Comparison of ENCODE assay signal across 15 cellular contexts in genomic region chr6:11430036-11430435, GRCh38.
DNase-seq lines count a peak whose midpoint lies in the region; ATAC-seq, FAIRE-seq and TF ChIP-seq lines count a peak whose summit lies in the region.
"Had no signal": no experiment of that assay in that cellular context is flagged by ENCODE, and none has a peak within 500 bp of the region (broad histone marks: within the 10 kb centered on the region; RNA-seq: fewer than 3 reads in every experiment).

No MANE protein-coding gene starts in this region.

- RAD21 ChIA-PET in GM12878 (lab: Charles Lee; ENCODE audit: unreplicated experiment): interaction anchor here (0.8 to 7.3 kb wide), 11 partner anchors 13 to 154 kb away, joined by 3 to 82 read pairs (median 11); no protein-coding TSS in a partner anchor

- H3K4me3 ChIP-seq in GM12878: no peak overlapping the region
- no peak overlapping the region for H3K4me3 ChIP-seq in mesenchymal stem cell (ENCODE audit: insufficient read depth in 1 of 2, low read depth in 1 of 2, low read length in 2 of 2)
- H3K4me3 ChIP-seq in upper lobe of left lung: no peak overlapping the region

- in situ Hi-C loops in GM12878 (cut with MboI): no loop called here

- no peak for TF ChIP-seq CTCF in GM12878 (IDR thresholded peaks at IDR 0.05 in 2 of 3, conservative IDR thresholded peaks at IDR 0.05 in 1 of 3; ENCODE audit: control insufficient read depth in 2 of 3, extremely low read depth in 1 of 3, insufficient read depth in 1 of 3, low read depth in 3 of 3, low read length in 3 of 3)
- no peak for TF ChIP-seq CTCF in upper lobe of left lung (IDR thresholded peaks at IDR 0.05)

- H3K18ac ChIP-seq in mesenchymal stem cell (ENCODE audit: low read depth in 1 of 2, low read length in 2 of 2): peak overlapping the region; percentile 79 to 86

- TF ChIP-seq POLR2A in GM12878 (IDR thresholded peaks at IDR 0.05; ENCODE audit: low read depth, low read length): no peak
- TF ChIP-seq POLR2A in upper lobe of left lung (IDR thresholded peaks at IDR 0.05): no peak

- H3K27me3 ChIP-seq in GM12878 (replicated peaks in 1 of 2; ENCODE audit: control insufficient read depth in 2 of 2, insufficient read depth in 2 of 2, low read length in 1 of 2) (no peaks in the 10 kb centered on the region), mesenchymal stem cell (ENCODE audit: control insufficient read depth in 1 of 2, insufficient read depth in 1 of 2, low read length in 2 of 2) (no peaks in the 10 kb centered on the region), upper lobe of left lung (no peaks in the 10 kb centered on the region)

- H2BK5ac ChIP-seq in mesenchymal stem cell (ENCODE audit: low read depth, low read length, poor library complexity, severe bottlenecking): no peak overlapping the region

- no peak for TF ChIP-seq RAD21 in Ishikawa (IDR thresholded peaks at IDR 0.05; ENCODE audit: low read depth)
- no peak for TF ChIP-seq RAD21 in GM12878 (IDR thresholded peaks at IDR 0.05; ENCODE audit: insufficient read depth, low read depth, low read length)

- H3K79me2 ChIP-seq in GM12878 (ENCODE audit: control insufficient read depth, insufficient read depth, low read length): no peaks in the 10 kb centered on the region

- no peak overlapping the region for H3K23ac ChIP-seq in mesenchymal stem cell (ENCODE audit: low read length in 2 of 2)

- H4K20me1 ChIP-seq in GM12878 (ENCODE audit: control insufficient read depth, insufficient read depth): no peaks in the 10 kb centered on the region

- DNase-seq in GM12878 (ENCODE audit: low read depth, low spot score): no peak
- DNase-seq in mesenchymal stem cell: no peak
- no peak for DNase-seq in upper lobe of left lung
- no peak for DNase-seq in effector CD4-positive, alpha-beta T cell
- DNase-seq in NOMO-1 treated with DMSO at 0.1 percent for 48 hours (lab: John Stamatoyannopoulos, UW; ENCODE audit: unreplicated experiment): no peak
- DNase-seq: activated gamma-delta T cell; CD4-positive, alpha-beta memory T cell; effector memory CD8-positive, alpha-beta T cell; glutamatergic neuron; NCI-H1105; NCI-H226; WERI-Rb-1 had no signal

- 91% methylated on average over 9 of the region's 9 CpGs for WGBS in GM12878 (ENCODE audit: insufficient coverage, insufficient replicate concordance, low lambda C conversion rate, missing lambda C conversion rate)
- 95% methylated on average over 8 of the region's 9 CpGs for WGBS in mesenchymal stem cell
- 67 to 83% methylated on average over 9 of the region's 9 CpGs for WGBS in upper lobe of left lung, 2 donors

- H4K8ac ChIP-seq in mesenchymal stem cell (ENCODE audit: low read length): peak overlapping the region; percentile 69

- H3K4me2 ChIP-seq in GM12878 (ENCODE audit: control insufficient read depth, insufficient read depth) (no peak overlapping the region), mesenchymal stem cell (ENCODE audit: low read length, poor library complexity, severe bottlenecking) (no peak overlapping the region)

- no peaks in the 10 kb centered on the region for H3K36me3 ChIP-seq in GM12878 (ENCODE audit: control insufficient read depth in 2 of 2, insufficient read depth in 2 of 2, low read length in 1 of 2)
- peaks cover 0 to 6% of the 10 kb centered on the region in 2 experiments for H3K36me3 ChIP-seq in mesenchymal stem cell (ENCODE audit: control insufficient read depth in 1 of 2, insufficient read depth in 2 of 2, low read depth in 1 of 2, low read length in 2 of 2)
- H3K36me3 ChIP-seq in upper lobe of left lung: no peaks in the 10 kb centered on the region
- H3K36me3 ChIP-seq: WERI-Rb-1 had no signal

- H3K9me3 ChIP-seq in GM12878 (replicated peaks; ENCODE audit: control insufficient read depth, insufficient read depth, low read length) (no peaks in the 10 kb centered on the region; the same call in 2 of the 3 replicates), mesenchymal stem cell (ENCODE audit: control insufficient read depth, low read length) (no peaks in the 10 kb centered on the region), upper lobe of left lung (no peaks in the 10 kb centered on the region)

- TF ChIP-seq EP300 in Ishikawa (IDR thresholded peaks at IDR 0.05; ENCODE audit: borderline replicate concordance) (peak; percentile 35; the same call in 1 of the 2 replicates), GM12878 (IDR thresholded peaks at IDR 0.05; ENCODE audit: borderline replicate concordance in 1 of 2, control insufficient read depth in 1 of 2, low read depth in 2 of 2, low read length in 2 of 2) (no peak), upper lobe of left lung (IDR thresholded peaks at IDR 0.05) (no peak)

- POLR2A ChIA-PET in GM12878 (lab: Charles Lee): interaction anchor here (1.0 to 2.5 kb wide), 5 partner anchors 8 to 65 kb away, joined by 4 to 7 read pairs (median 6); no protein-coding TSS in a partner anchor

- H3K79me1 ChIP-seq in mesenchymal stem cell (replicated peaks; ENCODE audit: low read length, poor library complexity, severe bottlenecking): no peaks in the 10 kb centered on the region

- H3K4me1 ChIP-seq in GM12878 (ENCODE audit: control insufficient read depth, insufficient read depth, low read length) (peaks cover 33% of the 10 kb centered on the region), mesenchymal stem cell (ENCODE audit: control insufficient read depth, insufficient read depth, low read depth, low read length) (peaks cover 24% of the 10 kb centered on the region), upper lobe of left lung (peaks cover 84 to 98% (median 89%) of the 10 kb centered on the region in 4 donors)

- no peak overlapping the region for H3K9ac ChIP-seq in GM12878 (ENCODE audit: control insufficient read depth, insufficient read depth, low read length)
- H3K9ac ChIP-seq in mesenchymal stem cell (ENCODE audit: low read length): no peak overlapping the region

- peak overlapping the region in 1 of 2 experiments; percentile 68 for H3K14ac ChIP-seq in mesenchymal stem cell (ENCODE audit: low read length in 2 of 2)

- intact Hi-C loops in GM12878 (cut with micrococcal nuclease; ENCODE audit: unreplicated experiment): no loop called here

- FAIRE-seq in GM12878 (lab: Jason Lieb, UNC): no peak
- FAIRE-seq: islet of Langerhans had no signal

- SMC1A ChIA-PET in GM12878 (lab: Charles Lee; ENCODE audit: uncharacterized antibody, unreplicated experiment): interaction anchor here (1.0 to 17.4 kb wide), 17 partner anchors 9 to 66 kb away, joined by 4 to 190 read pairs (median 10); no protein-coding TSS in a partner anchor

- ATAC-seq in GM12878: peak; percentile 9
- ATAC-seq in upper lobe of left lung (ENCODE audit: low FRiP score in 2 of 2): no peak
- ATAC-seq in GM18867 (IDR thresholded peaks at IDR 0.05; ENCODE audit: unreplicated experiment): no peak
- ATAC-seq: effector memory CD8-positive, alpha-beta T cell had no signal

- no TSS peak for BruUV-seq in GM12878 (replicated peaks; lab: Mats Ljungman, UMichigan)

- H4K91ac ChIP-seq in mesenchymal stem cell (ENCODE audit: low read length): peak overlapping the region; percentile 81

- no peak overlapping the region for H2BK15ac ChIP-seq in mesenchymal stem cell (ENCODE audit: low read depth, poor library complexity, severe bottlenecking)

- H3K4ac ChIP-seq in mesenchymal stem cell (ENCODE audit: low read depth in 1 of 2, low read length in 2 of 2): no peak overlapping the region

- CTCF ChIA-PET in GM12878 (lab: Yijun Ruan, JAX): interaction anchor here (1.5 to 2.7 kb wide), 4 partner anchors 9 to 107 kb away, joined by 4 to 9 read pairs (median 8); no protein-coding TSS in a partner anchor

- peak overlapping the region; percentile 40 to 98 for H2BK12ac ChIP-seq in mesenchymal stem cell (ENCODE audit: low read length in 2 of 2)

- H2BK120ac ChIP-seq in mesenchymal stem cell (ENCODE audit: low read depth, low read length): no peak overlapping the region

- H2AFZ ChIP-seq in GM12878 (ENCODE audit: control insufficient read depth, low read depth, low read length) (no peak overlapping the region), mesenchymal stem cell (ENCODE audit: low read depth, low read length) (no peak overlapping the region)

- peak overlapping the region; percentile 40 for H2AK5ac ChIP-seq in mesenchymal stem cell (ENCODE audit: low read length, severe bottlenecking)

- no peak overlapping the region; the same call in 1 of the 2 replicates for H3K27ac ChIP-seq in GM12878 (ENCODE audit: control insufficient read depth, insufficient read depth)
- peak overlapping the region; percentile 95 for H3K27ac ChIP-seq in mesenchymal stem cell (ENCODE audit: low read length, poor library complexity, severe bottlenecking)
- H3K27ac ChIP-seq in upper lobe of left lung: peak overlapping the region; percentile 76 to 89 (median 86)
- H3K27ac ChIP-seq: WERI-Rb-1 had no signal

TF ChIP-seq in Ishikawa, 13 proteins besides CTCF, POLR2A, EP300 and RAD21:
- TF ChIP-seq USF1 (IDR thresholded peaks at IDR 0.05) (no peak), TAF1 (IDR thresholded peaks at IDR 0.05; ENCODE audit: low read depth) (no peak), MAX (IDR thresholded peaks at IDR 0.05) (peak; percentile 32; the same call in 1 of the 2 replicates)

TF ChIP-seq in GM12878, 131 proteins besides CTCF, POLR2A, EP300 and RAD21:
- TF ChIP-seq RAD51 (IDR thresholded peaks at IDR 0.05): no peak
TF ChIP-seq in GM12878: peak in this region for 0.
